ENCODE assay signal across 1 cellular context in the genomic region with DNA sequence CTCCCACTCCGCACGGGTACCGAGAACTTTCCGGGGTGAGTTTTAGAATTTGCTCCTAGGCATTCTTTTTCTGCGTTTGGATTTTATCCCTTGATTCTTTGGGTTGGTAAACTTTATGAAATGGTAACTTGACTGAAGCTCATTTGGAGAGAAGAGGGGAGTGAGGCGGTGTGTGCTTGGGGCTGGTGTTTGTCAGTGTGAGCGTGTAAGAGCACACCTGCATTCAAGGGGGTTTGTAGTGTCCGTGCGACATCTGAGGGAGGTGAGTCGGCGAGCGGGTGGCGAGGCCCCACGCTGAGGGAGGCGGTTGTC.
A peak's percentile ranks its signal among the peaks of the same experiment; 100 is the strongest.
TF ChIP-seq lines count a peak whose summit lies in the region.

No MANE protein-coding gene starts in this region.

TF ChIP-seq in HEK293, 187 proteins besides CTCF, POLR2A, EP300 and RAD21 (continued from another document):
- TF ChIP-seq, protein P1, sequence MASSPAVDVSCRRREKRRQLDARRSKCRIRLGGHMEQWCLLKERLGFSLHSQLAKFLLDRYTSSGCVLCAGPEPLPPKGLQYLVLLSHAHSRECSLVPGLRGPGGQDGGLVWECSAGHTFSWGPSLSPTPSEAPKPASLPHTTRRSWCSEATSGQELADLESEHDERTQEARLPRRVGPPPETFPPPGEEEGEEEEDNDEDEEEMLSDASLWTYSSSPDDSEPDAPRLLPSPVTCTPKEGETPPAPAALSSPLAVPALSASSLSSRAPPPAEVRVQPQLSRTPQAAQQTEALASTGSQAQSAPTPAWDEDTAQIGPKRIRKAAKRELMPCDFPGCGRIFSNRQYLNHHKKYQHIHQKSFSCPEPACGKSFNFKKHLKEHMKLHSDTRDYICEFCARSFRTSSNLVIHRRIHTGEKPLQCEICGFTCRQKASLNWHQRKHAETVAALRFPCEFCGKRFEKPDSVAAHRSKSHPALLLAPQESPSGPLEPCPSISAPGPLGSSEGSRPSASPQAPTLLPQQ (tag by site-specific recombination; IDR thresholded peaks at IDR 0.05) = 0 out of 2 replicates have a peak, but pooled peaks have one; percentile 1
- TF ChIP-seq ZBTB6 (tag by site-specific recombination; IDR thresholded peaks at IDR 0.05) = no peak
- no peak for TF ChIP-seq ZNF266 (tag by site-specific recombination; IDR thresholded peaks at IDR 0.05; ENCODE audit: low read depth)
- TF ChIP-seq ZNF366 (tag by site-specific recombination; conservative IDR thresholded peaks at IDR 0.05) = 0 out of 2 replicates have a peak, but pooled peaks have one; percentile 10
- TF ChIP-seq ZNF404 (tag by site-specific recombination; IDR thresholded peaks at IDR 0.05) = no peak
- 0 out of 2 replicates have a peak, but pooled peaks have one; percentile 2 for TF ChIP-seq FEZF1 (tag by site-specific recombination; IDR thresholded peaks at IDR 0.05)
- peak; percentile 40 for TF ChIP-seq ZIC2 (tag by site-specific recombination; IDR thresholded peaks at IDR 0.05)
- no peak for TF ChIP-seq ZNF76 (tag by site-specific recombination; IDR thresholded peaks at IDR 0.05; ENCODE audit: borderline replicate concordance, low read depth)
